In the genomic region with DNA sequence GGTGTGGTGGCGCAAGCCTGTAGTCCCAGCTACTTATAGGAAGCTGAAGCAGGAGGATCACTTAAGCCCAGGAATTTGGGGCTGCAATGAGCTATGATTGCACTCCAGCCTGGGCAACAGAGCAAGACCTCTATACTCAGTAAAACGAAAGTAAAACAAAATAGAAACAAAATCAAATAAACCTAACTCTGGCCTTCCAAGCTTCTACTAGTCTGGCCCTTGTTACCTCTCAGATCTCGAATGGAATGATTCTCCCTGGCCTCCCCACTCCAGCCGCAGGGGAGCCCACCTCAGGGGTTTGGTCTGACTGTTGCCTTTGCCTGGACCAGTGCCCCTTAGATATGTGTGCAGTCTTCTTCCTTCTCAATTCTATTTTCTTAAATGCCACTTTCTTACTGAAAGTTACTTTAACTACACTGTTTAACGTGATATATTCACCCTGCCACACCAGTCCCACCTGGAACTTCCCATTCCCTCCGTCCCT, we compare ENCODE assay signal across 18 cellular contexts.
DNase-seq lines count a peak whose midpoint lies in the region; ATAC-seq and TF ChIP-seq lines count a peak whose summit lies in the region.
"Had no signal": no experiment of that assay in that cellular context is flagged by ENCODE, and none has a peak within 500 bp of the region (broad histone marks: within the 10 kb centered on the region; RNA-seq: fewer than 3 reads in every experiment).

No MANE protein-coding gene starts in this region.

- WGBS in smooth muscle cell (ENCODE audit: low lambda C conversion rate) = 65% methylated on average over 6 of the region's 6 CpGs
- 67 to 68% methylated on average over 6 of the region's 6 CpGs for WGBS in upper lobe of left lung, 2 donors

- TF ChIP-seq EP300 in upper lobe of left lung (IDR thresholded peaks at IDR 0.05) = no peak

- no peak for TF ChIP-seq POLR2A in upper lobe of left lung (IDR thresholded peaks at IDR 0.05)

- H3K27ac Mint-ChIP-seq in CD4-positive, alpha-beta T cell = no peak overlapping the region
- H3K27ac Mint-ChIP-seq: IgD-negative memory B cell, immature natural killer cell, natural killer cell had no signal

- H3K36me3 ChIP-seq in KMS-11 (ENCODE audit: insufficient read depth) (no peaks in the 10 kb centered on the region), smooth muscle cell (ENCODE audit: low read depth) (no peaks in the 10 kb centered on the region), upper lobe of left lung (no peaks in the 10 kb centered on the region)
- H3K36me3 ChIP-seq: ascending aorta, gastrocnemius medialis, stomach had no signal

- H3K9me3 ChIP-seq in smooth muscle cell (replicated peaks; ENCODE audit: low read depth) (no peaks in the 10 kb centered on the region), upper lobe of left lung (no peaks in the 10 kb centered on the region)
- H3K9me3 ChIP-seq in CD4-positive, alpha-beta T cell (ENCODE audit: control insufficient read depth, low read length) = no peaks in the 10 kb centered on the region
- H3K9me3 ChIP-seq: ascending aorta, gastrocnemius medialis had no signal

- no peak overlapping the region for H3K9ac ChIP-seq in KMS-11
- no peak overlapping the region for H3K9ac ChIP-seq in smooth muscle cell (ENCODE audit: low read depth)

- H3K27ac ChIP-seq in KMS-11 (no peak overlapping the region), smooth muscle cell (ENCODE audit: low read depth) (no peak overlapping the region), upper lobe of left lung (no peak overlapping the region)
- no peak overlapping the region for H3K27ac ChIP-seq in CD4-positive, alpha-beta T cell (ENCODE audit: low read depth, low read length)
- H3K27ac ChIP-seq: ascending aorta, gastrocnemius medialis, stomach had no signal

- H3K4me1 Mint-ChIP-seq in CD4-positive, alpha-beta T cell (ENCODE audit: low read depth) = no peaks in the 10 kb centered on the region
- H3K4me1 Mint-ChIP-seq: immature natural killer cell, natural killer cell had no signal

- CTCF ChIA-PET in CD4-positive, alpha-beta T cell (lab: Charles Lee) = no interaction called here

- no peak for DNase-seq in smooth muscle cell (lab: John Stamatoyannopoulos, UW; ENCODE audit: unreplicated experiment)
- DNase-seq in germinal center (ENCODE audit: low spot score) = no peak
- no peak for DNase-seq in upper lobe of left lung
- DNase-seq in CD4-positive, alpha-beta T cell = no peak
- DNase-seq: activated gamma-delta T cell, AML-193, gastrocnemius medialis, immature natural killer cell, natural killer cell, NCI-H1105, SHP77 treated with DMSO at 0.1 percent for 48 hours, stomach, T-helper 2 cell had no signal

- no peak overlapping the region; the same call in 1 of the 2 replicates for H2AFZ ChIP-seq in KMS-11 (ENCODE audit: low read depth)
- H2AFZ ChIP-seq in smooth muscle cell (ENCODE audit: low read depth) = peak overlapping the region; percentile 1

- intact Hi-C loops in CD4-positive, alpha-beta T cell (cut with DNase I, micrococcal nuclease) = no loop called here

- no peaks in the 10 kb centered on the region for H3F3A ChIP-seq in smooth muscle cell (ENCODE audit: low read depth)

- H3K9me3 Mint-ChIP-seq in CD4-positive, alpha-beta T cell = no peaks in the 10 kb centered on the region

- ATAC-seq in GM18519 (IDR thresholded peaks at IDR 0.05; ENCODE audit: low FRiP score, unreplicated experiment) (peak; percentile 62), GM21717 (IDR thresholded peaks at IDR 0.05; ENCODE audit: unreplicated experiment) (peak; percentile 94), upper lobe of left lung (ENCODE audit: low FRiP score in 2 of 2) (no peak)
- no peak for ATAC-seq in CD4-positive, alpha-beta T cell (ENCODE audit: poor library complexity)
- ATAC-seq: gastrocnemius medialis, natural killer cell had no signal

- no peak overlapping the region for H3K4me3 ChIP-seq in KMS-11 (IDR thresholded peaks at IDR 0.05; ENCODE audit: insufficient read depth, low read depth, low read length)
- no peak overlapping the region for H3K4me3 ChIP-seq in smooth muscle cell
- no peak overlapping the region for H3K4me3 ChIP-seq in upper lobe of left lung
- H3K4me3 ChIP-seq: ascending aorta, gastrocnemius medialis, stomach had no signal

- no peak for TF ChIP-seq CTCF in KMS-11 (conservative IDR thresholded peaks at IDR 0.05; ENCODE audit: low read depth, low read length)
- no peak for TF ChIP-seq CTCF in smooth muscle cell (IDR thresholded peaks at IDR 0.05; ENCODE audit: borderline replicate concordance, insufficient read depth, poor library complexity, severe bottlenecking)
- no peak for TF ChIP-seq CTCF in upper lobe of left lung (IDR thresholded peaks at IDR 0.05)
- no peak for TF ChIP-seq CTCF in CD4-positive, alpha-beta T cell (IDR thresholded peaks at IDR 0.05)

- H3K27me3 ChIP-seq in KMS-11 (ENCODE audit: insufficient read depth, low read depth) = no peaks in the 10 kb centered on the region
- no peaks in the 10 kb centered on the region for H3K27me3 ChIP-seq in smooth muscle cell (ENCODE audit: low read depth)
- H3K27me3 ChIP-seq in upper lobe of left lung = no peaks in the 10 kb centered on the region
- H3K27me3 ChIP-seq in CD4-positive, alpha-beta T cell (ENCODE audit: control insufficient read depth, insufficient read depth, low read length) = no peaks in the 10 kb centered on the region
- H3K27me3 ChIP-seq: ascending aorta, gastrocnemius medialis, stomach had no signal

- H3K4me1 ChIP-seq in KMS-11 (ENCODE audit: low read depth, poor library complexity, severe bottlenecking) (no peaks in the 10 kb centered on the region), smooth muscle cell (ENCODE audit: low read depth) (peaks cover 8% of the 10 kb centered on the region), upper lobe of left lung (no peaks in the 10 kb centered on the region)
- H3K4me1 ChIP-seq: ascending aorta, gastrocnemius medialis had no signal

- no peaks in the 10 kb centered on the region for H3K79me2 ChIP-seq in KMS-11 (ENCODE audit: insufficient read depth, low read depth)
- no peaks in the 10 kb centered on the region for H3K79me2 ChIP-seq in smooth muscle cell (ENCODE audit: low read depth)

- POLR2A ChIA-PET in CD4-positive, alpha-beta T cell (lab: Charles Lee) = no interaction called here

- H3K36me3 Mint-ChIP-seq in CD4-positive, alpha-beta T cell (ENCODE audit: low read depth) = no peaks in the 10 kb centered on the region
- H3K36me3 Mint-ChIP-seq: immature natural killer cell, natural killer cell had no signal

- no peak overlapping the region for H3K4me3 Mint-ChIP-seq in CD4-positive, alpha-beta T cell
- H3K4me3 Mint-ChIP-seq: immature natural killer cell, natural killer cell had no signal

- no peaks in the 10 kb centered on the region for H4K20me1 ChIP-seq in KMS-11 (ENCODE audit: insufficient read depth)
- H4K20me1 ChIP-seq in smooth muscle cell (ENCODE audit: low read depth) = no peaks in the 10 kb centered on the region

- H3K4me2 ChIP-seq in KMS-11 (0 out of 2 replicates have a peak overlapping the region, but pooled peaks have one; percentile 5), smooth muscle cell (no peak overlapping the region)

- no peaks in the 10 kb centered on the region for H3K27me3 Mint-ChIP-seq in CD4-positive, alpha-beta T cell
- H3K27me3 Mint-ChIP-seq: IgD-negative memory B cell had no signal

Comparison
In these comparisons a context has a peak if more than half of its experiments do, and no peak if none do; other contexts are left out.
1. ATAC-seq: peak in GM18519 (single experiment) and GM21717 (single experiment); none in upper lobe of left lung (0 of 2) and CD4-positive, alpha-beta T cell (single experiment).